Comparison of ENCODE assay signal across 8 cellular contexts in genomic region chr3:38135621-38136271, GRCh38. TPM values are rescaled to one million over a fixed set of nuclear protein-coding genes. Genes with fewer than 3 reads are reported as not detected.
DNase-seq lines count a peak whose midpoint lies in the region; FAIRE-seq and TF ChIP-seq lines count a peak whose summit lies in the region.
"Not testable (repeated sequence)": the region's sequence is repeated elsewhere in the genome, so short reads cannot be mapped to it uniquely, and the experiment has no call there.

No MANE protein-coding gene starts in this region.

- not testable (repeated sequence) for H3F3A ChIP-seq in SU-DHL-6 (ENCODE audit: insufficient read depth)

- peaks cover 30% of the 10 kb centered on the region for H3K4me1 Mint-ChIP-seq in Caco-2 (ENCODE audit: low read depth, unreplicated experiment)
- peaks cover 65% of the 10 kb centered on the region for H3K4me1 Mint-ChIP-seq in activated naive CD8-positive, alpha-beta T cell (ENCODE audit: low read depth)

- not testable (repeated sequence) for H3K9me2 ChIP-seq in SU-DHL-6 (replicated peaks; ENCODE audit: insufficient read depth, low read length)

- not testable (repeated sequence) for H4K20me1 ChIP-seq in SU-DHL-6 (ENCODE audit: low read depth, low read length); endothelial cell of umbilical vein (replicated peaks; ENCODE audit: control insufficient read depth, extremely low read depth, insufficient read depth, low read length)
- peaks cover 21% of the 10 kb centered on the region for H4K20me1 ChIP-seq in osteoblast (ENCODE audit: insufficient read depth, low read length)

- not testable (repeated sequence) for DNase-seq in Caco-2; endothelial cell of umbilical vein (ENCODE audit: low read depth, low spot score); kidney; osteoblast (ENCODE audit: insufficient read length, low spot score, missing footprints); thyroid gland
- peak; percentile 63 to 65 for DNase-seq in Kasumi-1 (lab: John Stamatoyannopoulos, UW)

- CTCF ChIA-PET in Caco-2 (lab: Charles Lee) (interaction anchor here (2.4 kb wide), 1 partner anchor 29 kb away, joined by 16 read pairs; the partner anchor contains the start of gene OXSR1), endothelial cell of umbilical vein (lab: Charles Lee) (interaction anchor here (1.1 to 2.0 kb wide), 6 partner anchors 15 to 211 kb away, joined by 4 to 14 read pairs (median 11); partner anchors contain the start of gene XYLB)

- dilution Hi-C loops in endothelial cell of umbilical vein (cut with MboI; ENCODE audit: extremely low pct_ligation_motif_present, low sequenced_read_pairs), result not testable (repeated sequence)

- peaks cover 56% of the 10 kb centered on the region for H3K36me3 Mint-ChIP-seq in Caco-2 (ENCODE audit: insufficient read depth, unreplicated experiment)
- not testable (repeated sequence) for H3K36me3 Mint-ChIP-seq in activated naive CD8-positive, alpha-beta T cell

- H3K79me2 ChIP-seq in SU-DHL-6 (ENCODE audit: insufficient read depth, low read length), result peaks cover 15% of the 10 kb centered on the region
- peaks cover 11% of the 10 kb centered on the region for H3K79me2 ChIP-seq in endothelial cell of umbilical vein (ENCODE audit: control insufficient read depth, insufficient read depth, low read length)
- peaks cover 50% of the 10 kb centered on the region for H3K79me2 ChIP-seq in osteoblast (ENCODE audit: insufficient read depth, low read length)

- 68 to 70% methylated on average over 10 of the region's 10 CpGs for WGBS in thyroid gland, 2 donors

- H3K9ac ChIP-seq in SU-DHL-6 (ENCODE audit: low read length) (peak overlapping the region; percentile 83), endothelial cell of umbilical vein (replicated peaks; ENCODE audit: extremely low read depth, insufficient read depth, low read length) (peak overlapping the region; percentile 62), kidney (ENCODE audit: low read length in 2 of 2) (peak overlapping the region in 1 of 2 donors; percentile 80)

- H3K4me2 ChIP-seq in SU-DHL-6 (ENCODE audit: low read depth, low read length, poor library complexity, severe bottlenecking) (peak overlapping the region; percentile 81), endothelial cell of umbilical vein (ENCODE audit: insufficient read depth, low read length) (peak overlapping the region; percentile 75), osteoblast (ENCODE audit: insufficient read depth, low read length) (peak overlapping the region; percentile 88)

- H3K4me3 ChIP-seq in Caco-2 (ENCODE audit: low read depth, low read length) (peak overlapping the region; percentile 91), SU-DHL-6 (ENCODE audit: insufficient read depth, low read length, poor library complexity, severe bottlenecking) (peak overlapping the region; percentile 78), endothelial cell of umbilical vein (replicated peaks in 1 of 3; ENCODE audit: insufficient read depth in 1 of 3, low read depth in 1 of 3, low read length in 3 of 3) (peak overlapping the region; percentile 27 to 68 (median 36)), kidney (ENCODE audit: low read length in 2 of 2) (peak overlapping the region; percentile 72 to 82), osteoblast (ENCODE audit: insufficient read depth, low read length) (peak overlapping the region; percentile 99), thyroid gland (replicated peaks in 1 of 3) (peak overlapping the region in 2 of 3 donors; percentile 87 to 92)

- H3K27ac ChIP-seq in SU-DHL-6 (ENCODE audit: low read depth, low read length); endothelial cell of umbilical vein (ENCODE audit: insufficient read depth, low read depth, low read length): not testable (repeated sequence)
- H3K27ac ChIP-seq in kidney (ENCODE audit: low read depth in 2 of 2, low read length in 2 of 2), result peak overlapping the region in 1 of 2 donors; percentile 59
- H3K27ac ChIP-seq in osteoblast (ENCODE audit: low read depth, low read length), result peak overlapping the region; percentile 78
- peak overlapping the region in 1 of 3 donors; percentile 80 for H3K27ac ChIP-seq in thyroid gland

- H3K36me3 ChIP-seq in Caco-2 (ENCODE audit: control insufficient read depth, insufficient read depth, low read length); SU-DHL-6 (ENCODE audit: low read length): not testable (repeated sequence)
- peaks cover 0 to 11% of the 10 kb centered on the region in 2 experiments for H3K36me3 ChIP-seq in endothelial cell of umbilical vein (ENCODE audit: control insufficient read depth in 2 of 2, extremely low read depth in 1 of 2, insufficient read depth in 2 of 2, low read length in 2 of 2)
- H3K36me3 ChIP-seq in kidney (ENCODE audit: control insufficient read depth in 1 of 2, insufficient read depth in 2 of 2, low read length in 2 of 2), result peaks cover 15 to 37% of the 10 kb centered on the region in 2 donors
- H3K36me3 ChIP-seq in osteoblast (ENCODE audit: insufficient read depth, low read length), result peaks cover 37% of the 10 kb centered on the region
- H3K36me3 ChIP-seq in thyroid gland, result peaks cover 5 to 16% of the 10 kb centered on the region in 2 donors

- intact Hi-C loops in Caco-2 (cut with micrococcal nuclease; ENCODE audit: unreplicated experiment) (loop anchor here (5.0 to 10.0 kb wide), 2 partner anchors 102 to 319 kb away; partner anchors contain the start of gene ACVR2B), endothelial cell of umbilical vein (cut with micrococcal nuclease) (loop anchor here (2.0 to 10.0 kb wide), 7 partner anchors 97 to 519 kb away; partner anchors contain the start of gene EXOG), thyroid gland (cut with DNase I) (loop anchor here (10.0 kb wide), 1 partner anchor 209 kb away; the partner anchor contains the start of gene XYLB)
- intact Hi-C loops in kidney (cut with DNase I), result not testable (repeated sequence)

- not testable (repeated sequence) for H3K9me1 ChIP-seq in endothelial cell of umbilical vein (replicated peaks; ENCODE audit: control insufficient read depth, extremely low read depth, insufficient read depth, low read length)

- not testable (repeated sequence) for BruUV-seq in Caco-2 (replicated peaks; lab: Mats Ljungman, UMichigan); endothelial cell of umbilical vein (replicated peaks; lab: Mats Ljungman, UMichigan)

- FAIRE-seq in endothelial cell of umbilical vein (lab: Jason Lieb, UNC); kidney (lab: Jason Lieb, UNC): not testable (repeated sequence)

- H3K27ac Mint-ChIP-seq in Caco-2 (ENCODE audit: unreplicated experiment), result peak overlapping the region; percentile 82
- peak overlapping the region; percentile 92 for H3K27ac Mint-ChIP-seq in activated naive CD8-positive, alpha-beta T cell

- H3K4me1 ChIP-seq in Caco-2, result peaks cover 56% of the 10 kb centered on the region
- peaks cover 24% of the 10 kb centered on the region for H3K4me1 ChIP-seq in endothelial cell of umbilical vein (ENCODE audit: control insufficient read depth, extremely low read depth, insufficient read depth, low read length)
- H3K4me1 ChIP-seq in kidney (ENCODE audit: control insufficient read depth in 1 of 2, insufficient read depth in 1 of 2, low read depth in 1 of 2, low read length in 2 of 2), result peaks cover 42 to 47% of the 10 kb centered on the region in 2 donors
- peaks cover 27% of the 10 kb centered on the region for H3K4me1 ChIP-seq in osteoblast (ENCODE audit: insufficient read depth, low read length)
- H3K4me1 ChIP-seq in thyroid gland, result peaks cover 43 to 51% of the 10 kb centered on the region in 2 donors

- H3K9me3 ChIP-seq in Caco-2; SU-DHL-6 (ENCODE audit: insufficient read depth, low read length); endothelial cell of umbilical vein (replicated peaks; ENCODE audit: control insufficient read depth, insufficient read depth, low read length); kidney (ENCODE audit: control insufficient read depth in 1 of 2, low read length in 2 of 2); osteoblast (ENCODE audit: low read depth, low read length); thyroid gland: not testable (repeated sequence)

- TF ChIP-seq CTCF in Caco-2 (IDR thresholded peaks at IDR 0.05; ENCODE audit: insufficient read depth in 1 of 2, low read depth in 1 of 2, low read length in 1 of 2, severe bottlenecking in 1 of 2, unreplicated experiment in 1 of 2); SU-DHL-6 (IDR thresholded peaks at IDR 0.05; ENCODE audit: insufficient read depth, low read length, poor library complexity, severe bottlenecking); endothelial cell of umbilical vein (IDR thresholded peaks at IDR 0.05; ENCODE audit: extremely low read depth in 1 of 2, insufficient read depth in 1 of 2, low read depth in 1 of 2, low read length in 2 of 2); kidney (IDR thresholded peaks at IDR 0.05; ENCODE audit: borderline replicate concordance, extremely low read depth, insufficient read depth); osteoblast (IDR thresholded peaks at IDR 0.05; ENCODE audit: extremely low read depth, low read depth, low read length); thyroid gland (IDR thresholded peaks at IDR 0.05): not testable (repeated sequence)

- TF ChIP-seq POLR2A in endothelial cell of umbilical vein (IDR thresholded peaks at IDR 0.05; ENCODE audit: low read depth, low read length); thyroid gland (IDR thresholded peaks at IDR 0.05): not testable (repeated sequence)

- not testable (repeated sequence) for H3K9me3 Mint-ChIP-seq in Caco-2 (ENCODE audit: unreplicated experiment); activated naive CD8-positive, alpha-beta T cell (ENCODE audit: low read depth)

- H2AFZ ChIP-seq in SU-DHL-6 (ENCODE audit: low read depth, low read length, severe bottlenecking); endothelial cell of umbilical vein (ENCODE audit: low read depth, low read length): not testable (repeated sequence)
- peak overlapping the region; percentile 68 for H2AFZ ChIP-seq in osteoblast (ENCODE audit: low read length)

- not testable (repeated sequence) for H3K27me3 ChIP-seq in Caco-2 (replicated peaks; ENCODE audit: control insufficient read depth, insufficient read depth, low read length); SU-DHL-6 (ENCODE audit: low read length); endothelial cell of umbilical vein (ENCODE audit: control insufficient read depth in 2 of 2, insufficient read depth in 2 of 2, low read length in 2 of 2); osteoblast (ENCODE audit: insufficient read depth, low read length); thyroid gland

- peak overlapping the region; percentile 95 for H3K4me3 Mint-ChIP-seq in Caco-2 (ENCODE audit: unreplicated experiment)
- peak overlapping the region; percentile 94 for H3K4me3 Mint-ChIP-seq in activated naive CD8-positive, alpha-beta T cell

- POLR2A ChIA-PET in Caco-2 (lab: Charles Lee) (interaction anchor here (2.7 kb wide), 1 partner anchor 29 kb away, joined by 73 read pairs; the partner anchor contains the start of gene OXSR1), endothelial cell of umbilical vein (lab: Charles Lee) (interaction anchor here (2.6 kb wide), 1 partner anchor 29 kb away, joined by 22 read pairs; the partner anchor contains the start of gene OXSR1)

- H3K27me3 Mint-ChIP-seq in Caco-2 (ENCODE audit: insufficient read depth, unreplicated experiment); activated naive CD8-positive, alpha-beta T cell: not testable (repeated sequence)

RNA-seq across cellular contexts. Expression of gene ACAA1, which starts 1.2 kb away (rescaled TPM):
- total RNA-seq in Caco-2 (2022) (127 and 139 TPM in 2 replicates), endothelial cell of umbilical vein (46.9 and 52.1 TPM in 2 replicates), kidney (90.0 TPM), osteoblast (17.4 and 20.0 TPM in 2 replicates), thyroid gland (10 to 100 TPM; 63.3 to 86.1 (median 75.1) TPM)
- polyA plus RNA-seq in endothelial cell of umbilical vein (46.4 and 53.8 TPM in 2 replicates), kidney (ENCODE audit: insufficient read depth, low read depth, low replicate concordance) (566 TPM)
- 47.6 and 53.5 TPM in 2 replicates for polyA plus RNA-seq in endothelial cell of umbilical vein (2011; cell fraction: cytosol; rRNA removed)
- polyA plus RNA-seq in endothelial cell of umbilical vein (2011; cell fraction: nucleus; rRNA removed), result 137 and 140 TPM in 2 replicates
- 29.8 and 39.5 TPM in 2 replicates for polyA plus RNA-seq in endothelial cell of umbilical vein (2012)
- polyA minus RNA-seq in endothelial cell of umbilical vein, result 40.4 and 45.4 TPM in 2 replicates
- 16.2 TPM for polyA minus RNA-seq in endothelial cell of umbilical vein (2011; cell fraction: cytosol; rRNA and poly(A)+ RNA removed)
- polyA minus RNA-seq in endothelial cell of umbilical vein (2011; cell fraction: nucleus; rRNA and poly(A)+ RNA removed), result 25.0 and 25.5 TPM in 2 replicates

RNA-seq across cellular contexts. Expression of gene MYD88, which starts 2.7 kb away (rescaled TPM):
- total RNA-seq in Caco-2 (2022), result 21.2 and 22.3 TPM in 2 replicates
- 32.7 and 35.1 TPM in 2 replicates for total RNA-seq in endothelial cell of umbilical vein
- 48.9 and 55.0 TPM in 2 replicates for polyA plus RNA-seq in endothelial cell of umbilical vein
- polyA plus RNA-seq in endothelial cell of umbilical vein (2011; cell fraction: cytosol; rRNA removed), result 34.8 and 41.4 TPM in 2 replicates
- polyA plus RNA-seq in endothelial cell of umbilical vein (2011; cell fraction: nucleus; rRNA removed), result 33.7 and 41.3 TPM in 2 replicates
- 31.5 and 33.7 TPM in 2 replicates for polyA plus RNA-seq in endothelial cell of umbilical vein (2012)
- polyA minus RNA-seq in endothelial cell of umbilical vein, result 63.0 and 82.0 TPM in 2 replicates
- polyA minus RNA-seq in endothelial cell of umbilical vein (2011; cell fraction: cytosol; rRNA and poly(A)+ RNA removed), result 3.2 TPM
- polyA minus RNA-seq in endothelial cell of umbilical vein (2011; cell fraction: nucleus; rRNA and poly(A)+ RNA removed), result 11.7 and 17.9 TPM in 2 replicates
- 34.5 TPM for total RNA-seq in kidney
- 20.8 TPM for polyA plus RNA-seq in kidney (ENCODE audit: insufficient read depth, low read depth, low replicate concordance)
- 8.7 and 10.3 TPM in 2 replicates for total RNA-seq in osteoblast
- total RNA-seq in thyroid gland, result 10 to 100 TPM; 18.0 to 23.8 (median 20.2) TPM

RNA-seq across cellular contexts. Expression of gene OXSR1, which starts 29.6 kb away (rescaled TPM):
- total RNA-seq in Caco-2 (2022), result 39.2 and 39.3 TPM in 2 replicates
- 32.9 and 34.3 TPM in 2 replicates for total RNA-seq in endothelial cell of umbilical vein
- 12.7 and 15.1 TPM in 2 replicates for polyA plus RNA-seq in endothelial cell of umbilical vein
- 18.5 and 19.6 TPM in 2 replicates for polyA plus RNA-seq in endothelial cell of umbilical vein (2011; cell fraction: cytosol; rRNA removed)
- polyA plus RNA-seq in endothelial cell of umbilical vein (2011; cell fraction: nucleus; rRNA removed), result 24.2 and 29.1 TPM in 2 replicates
- 18.2 and 26.0 TPM in 2 replicates for polyA plus RNA-seq in endothelial cell of umbilical vein (2012)
- polyA minus RNA-seq in endothelial cell of umbilical vein, result 32.7 and 33.5 TPM in 2 replicates
- 22.2 TPM for polyA minus RNA-seq in endothelial cell of umbilical vein (2011; cell fraction: cytosol; rRNA and poly(A)+ RNA removed)
- polyA minus RNA-seq in endothelial cell of umbilical vein (2011; cell fraction: nucleus; rRNA and poly(A)+ RNA removed), result 19.8 and 20.8 TPM in 2 replicates
- 40.0 TPM for total RNA-seq in kidney
- 16.7 TPM for polyA plus RNA-seq in kidney (ENCODE audit: insufficient read depth, low read depth, low replicate concordance)
- 44.2 and 50.3 TPM in 2 replicates for total RNA-seq in osteoblast
- 10 to 100 TPM; 32.0 to 40.5 (median 37.9) TPM for total RNA-seq in thyroid gland

Comparison
In these comparisons a context has a peak if more than half of its experiments do, and no peak if none do; other contexts are left out.
1. H3K4me3 ChIP-seq: peak in every context shown above with its lines; median percentile 99 in osteoblast; 91 in Caco-2; 90 in thyroid gland; 78 in SU-DHL-6; 77 in kidney; 36 in endothelial cell of umbilical vein.